Comparison of ENCODE assay signal across 1 cellular context in genomic region chr19:15123900-15124299, GRCh38.
TF ChIP-seq lines count a peak whose summit lies in the region.

No MANE protein-coding gene starts in this region.

TF ChIP-seq in K562, 482 proteins besides CTCF, POLR2A, EP300 and RAD21 (continued from another document):
- no peak for TF ChIP-seq HOMEZ (CRISPR knock-in tag; IDR thresholded peaks at IDR 0.05)
- no peak for TF ChIP-seq BRD4 (IDR thresholded peaks at IDR 0.05)
- TF ChIP-seq SIRT6 (IDR thresholded peaks at IDR 0.05; ENCODE audit: low read depth, low read length), result no peak
- no peak for TF ChIP-seq ARID1B (IDR thresholded peaks at IDR 0.05)
- TF ChIP-seq RFX1 (IDR thresholded peaks at IDR 0.05), result no peak
- TF ChIP-seq U2AF1 (optimal IDR thresholded peaks at IDR 0.05; ENCODE audit: low read depth, low read length), result no peak
- no peak for TF ChIP-seq NR0B1 (IDR thresholded peaks at IDR 0.05; ENCODE audit: partially characterized antibody)
- no peak for TF ChIP-seq ZMIZ1 (IDR thresholded peaks at IDR 0.05; ENCODE audit: low read depth in 2 of 2, low read length in 2 of 2)
- TF ChIP-seq HDAC2 (IDR thresholded peaks at IDR 0.05), result no peak
- TF ChIP-seq TOE1 (IDR thresholded peaks at IDR 0.05; ENCODE audit: borderline replicate concordance), result no peak
- no peak for TF ChIP-seq TOE1 (CRISPR knock-in tag; IDR thresholded peaks at IDR 0.05; ENCODE audit: borderline replicate concordance, low read depth)
- no peak for TF ChIP-seq CBX8 (IDR thresholded peaks at IDR 0.05; ENCODE audit: borderline replicate concordance, extremely low read depth, low read depth, low read length, poor library complexity, severe bottlenecking)
- no peak for TF ChIP-seq MGA (IDR thresholded peaks at IDR 0.05)
- no peak for TF ChIP-seq STAT5B (CRISPR knock-in tag; IDR thresholded peaks at IDR 0.05)
- TF ChIP-seq ZNF740 (CRISPR knock-in tag; IDR thresholded peaks at IDR 0.05), result no peak
- no peak for TF ChIP-seq ZNF740 (tag; IDR thresholded peaks at IDR 0.05)
- TF ChIP-seq HMG20A (CRISPR knock-in tag; conservative IDR thresholded peaks at IDR 0.05), result no peak
